ENCODE assay signal across 1 cellular context in genomic region chr5:96199713-96200183, GRCh38.
TF ChIP-seq lines count a peak whose summit lies in the region.

No MANE protein-coding gene starts in this region.

TF ChIP-seq in GM12878, 131 proteins besides CTCF, POLR2A, EP300 and RAD21 (continued from another document):
- no peak for TF ChIP-seq CUX1 (IDR thresholded peaks at IDR 0.05; ENCODE audit: insufficient replicate concordance, low read depth, low read length)
- TF ChIP-seq HDGF (IDR thresholded peaks at IDR 0.05): no peak
- no peak for TF ChIP-seq SIN3A (IDR thresholded peaks at IDR 0.05; ENCODE audit: low read depth, low read length)
- no peak for TF ChIP-seq EZH2 (IDR thresholded peaks at IDR 0.05; ENCODE audit: borderline replicate concordance, control insufficient read depth, low read depth, low read length)
- TF ChIP-seq IRF4 (IDR thresholded peaks at IDR 0.05; ENCODE audit: low read depth, low read length): no peak
- no peak for TF ChIP-seq ATF3 (IDR thresholded peaks at IDR 0.05; ENCODE audit: borderline replicate concordance, extremely low read depth, low read depth, low read length)
- TF ChIP-seq ZNF207 (IDR thresholded peaks at IDR 0.05; ENCODE audit: borderline replicate concordance): no peak
- no peak for TF ChIP-seq NBN (IDR thresholded peaks at IDR 0.05)
- TF ChIP-seq RELA (IDR thresholded peaks at IDR 0.05; ENCODE audit: borderline replicate concordance, partially characterized antibody): no peak
- no peak for TF ChIP-seq ZNF592 (IDR thresholded peaks at IDR 0.05)
- no peak for TF ChIP-seq CEBPZ (IDR thresholded peaks at IDR 0.05; ENCODE audit: low read depth, low read length)
- TF ChIP-seq MYC (IDR thresholded peaks at IDR 0.05; ENCODE audit: insufficient read depth, insufficient read length, insufficient replicate concordance, low read length, severe bottlenecking): no peak
